ENCODE assay signal across 21 cellular contexts in the genomic region with DNA sequence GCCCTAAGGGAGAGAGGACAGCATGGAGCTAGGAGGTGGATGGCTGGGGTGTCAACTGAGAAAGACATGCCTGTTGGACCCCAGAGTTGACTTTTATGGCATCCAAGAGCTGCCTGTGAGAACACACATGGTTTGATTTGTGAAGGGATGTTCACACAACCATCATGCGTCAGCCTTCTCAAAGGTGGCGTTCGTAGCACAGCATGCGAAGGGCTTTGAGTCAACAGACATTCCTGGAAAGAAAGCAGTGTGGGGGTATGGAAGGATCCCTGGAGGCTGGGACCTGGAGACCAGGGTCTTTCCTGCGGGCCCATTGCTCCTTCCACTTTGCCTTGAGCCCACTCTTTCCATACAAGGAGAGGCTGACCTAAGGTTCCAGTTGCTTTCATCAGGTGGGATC. TPM values are rescaled to one million over a fixed set of nuclear protein-coding genes. Genes with fewer than 3 reads are reported as not detected.
DNase-seq lines count a peak whose midpoint lies in the region; ATAC-seq and TF ChIP-seq lines count a peak whose summit lies in the region.
"Had no signal": no experiment of that assay in that cellular context is flagged by ENCODE, and none has a peak within 500 bp of the region (broad histone marks: within the 10 kb centered on the region; RNA-seq: fewer than 3 reads in every experiment).

No MANE protein-coding gene starts in this region.

- peaks cover 10 to 60% (median 36%) of the 10 kb centered on the region in 7 donors for H3K27me3 ChIP-seq in heart right ventricle

- no peaks in the 10 kb centered on the region for H3K36me3 ChIP-seq in heart right ventricle
- H3K36me3 ChIP-seq: MG63 had no signal

- WGBS in heart right ventricle, 2 donors: 88 to 91% methylated on average over 5 of the region's 5 CpGs

- H3K36me3 Mint-ChIP-seq in activated CD4-positive, alpha-beta T cell treated with anti-CD3 and anti-CD28 coated beads for 36 hours (ENCODE audit: low read depth): no peaks in the 10 kb centered on the region

- no peaks in the 10 kb centered on the region for H3K4me1 ChIP-seq in heart right ventricle

- POLR2A ChIA-PET in activated CD4-positive, alpha-beta T cell treated with anti-CD3 and anti-CD28 coated beads for 36 hours (lab: Charles Lee): no interaction called here

- no peak overlapping the region for H3K27ac ChIP-seq in heart right ventricle
- H3K27ac ChIP-seq: 22Rv1, GM23248, RWPE1 had no signal

- CTCF ChIA-PET in activated CD4-positive, alpha-beta T cell treated with anti-CD3 and anti-CD28 coated beads for 36 hours (lab: Charles Lee): interaction anchor here (1.4 to 2.1 kb wide), 2 partner anchors 166 to 500 kb away, joined by 9 to 10 read pairs; a partner anchor contains a TSS

- DNase-seq in activated CD4-positive, alpha-beta T cell treated with anti-CD3 and anti-CD28 coated beads for 1 hour: peak; percentile 3
- DNase-seq in activated CD4-positive, alpha-beta T cell treated with anti-CD3 and anti-CD28 coated beads for 36 hours: no peak
- DNase-seq in cardiac septum (ENCODE audit: low spot score) (peak; percentile 55), heart right ventricle (no peak), left lobe of liver (ENCODE audit: low spot score) (peak; percentile 18), T-helper 1 cell (no peak), GM19240 (ENCODE audit: insufficient read length, low spot score) (no peak)
- DNase-seq in stimulated activated CD8-positive, alpha-beta memory T cell treated with anti-CD3 and anti-CD28 coated beads, Interleukin-4, amount 100 ng/mL, for 48 hours: peak; percentile 9
- DNase-seq: CD4-positive, CD25-positive, alpha-beta regulatory T cell; COR-L47; GM23248; Kasumi-1; MG63; NCI-H1092; NCI-H1436 treated with DMSO at 0.1 percent for 48 hours; NCI-H2029; NCI-H345; NCI-H524 treated with DMSO at 0.1 percent for 48 hours had no signal

- H3K4me1 Mint-ChIP-seq in activated CD4-positive, alpha-beta T cell treated with anti-CD3 and anti-CD28 coated beads for 36 hours: no peaks in the 10 kb centered on the region
- H3K4me1 Mint-ChIP-seq: CD4-positive, CD25-positive, alpha-beta regulatory T cell had no signal

- no peak overlapping the region for H3K27ac Mint-ChIP-seq in activated CD4-positive, alpha-beta T cell treated with anti-CD3 and anti-CD28 coated beads for 36 hours
- H3K27ac Mint-ChIP-seq: CD4-positive, CD25-positive, alpha-beta regulatory T cell had no signal

- H3K4me3 Mint-ChIP-seq in activated CD4-positive, alpha-beta T cell treated with anti-CD3 and anti-CD28 coated beads for 36 hours: no peak overlapping the region
- H3K4me3 Mint-ChIP-seq: CD4-positive, CD25-positive, alpha-beta regulatory T cell had no signal

- H3K4me3 ChIP-seq in heart right ventricle: no peak overlapping the region
- H3K4me3 ChIP-seq: GM23248, MG63 had no signal

- H3K27me3 Mint-ChIP-seq in activated CD4-positive, alpha-beta T cell treated with anti-CD3 and anti-CD28 coated beads for 36 hours: peaks cover 23% of the 10 kb centered on the region

- ATAC-seq in activated CD4-positive, alpha-beta T cell treated with anti-CD3 and anti-CD28 coated beads for 36 hours: no peak
- ATAC-seq in heart right ventricle (no peak), left lobe of liver (no peak)
- ATAC-seq: HCT116 had no signal

- intact Hi-C loops in activated CD4-positive, alpha-beta T cell treated with anti-CD3 and anti-CD28 coated beads for 36 hours (cut with DNase I, micrococcal nuclease): no loop called here
- intact Hi-C loops in cardiac septum (cut with DNase I) (loop anchor here (5.0 to 10.0 kb wide), 2 partner anchors 72 to 124 kb away; no protein-coding TSS in a partner anchor), heart right ventricle (cut with DNase I) (loop anchor here in 1 of 10 donors (5.0 to 10.0 kb wide), 2 partner anchors 54 to 517 kb away; no protein-coding TSS in a partner anchor)

- no peak for TF ChIP-seq CTCF in heart right ventricle (IDR thresholded peaks at IDR 0.05)

- peaks cover 23% of the 10 kb centered on the region for H3K9me3 Mint-ChIP-seq in activated CD4-positive, alpha-beta T cell treated with anti-CD3 and anti-CD28 coated beads for 36 hours (ENCODE audit: low read depth)

- peaks cover 0 to 33% (median 20%) of the 10 kb centered on the region in 11 donors for H3K9me3 ChIP-seq in heart right ventricle

RNA-seq across cellular contexts. Expression of a gene that starts 6.4 kb away (rescaled TPM):
- total RNA-seq in activated CD4-positive, alpha-beta T cell treated with anti-CD3 and anti-CD28 coated beads for 36 hours: not detected
- total RNA-seq in cardiac septum: not detected
- not detected for total RNA-seq in heart right ventricle
- not detected for polyA plus RNA-seq in heart right ventricle
- total RNA-seq in left lobe of liver: not detected
- total RNA-seq: CD4-positive, CD25-positive, alpha-beta regulatory T cell; GM23248 had no signal
- polyA plus RNA-seq: CD4-positive, CD25-positive, alpha-beta regulatory T cell; GM23248 had no signal

RNA-seq across cellular contexts. Expression of a gene that starts 52.7 kb away (rescaled TPM):
- under 1 TPM in 1 of 2 experiments, not detected in 1; 0.04 TPM for total RNA-seq in activated CD4-positive, alpha-beta T cell treated with anti-CD3 and anti-CD28 coated beads for 36 hours
- total RNA-seq in cardiac septum (6.5 TPM), heart right ventricle (10 to 100 TPM in 5 of 10 donors, 1 to 10 TPM in 3, under 1 TPM in 2; 0.39 to 27.9 (median 8.6) TPM), left lobe of liver (0.05 TPM)
- under 1 TPM; 0.39 to 0.80 TPM for polyA plus RNA-seq in heart right ventricle
- polyA plus RNA-seq: CD4-positive, CD25-positive, alpha-beta regulatory T cell had no signal

Comparison
In these comparisons a context has a peak if more than half of its experiments do, and no peak if none do; other contexts are left out.
1. DNase-seq: peak in activated CD4-positive, alpha-beta T cell treated with anti-CD3 and anti-CD28 coated beads for 1 hour (single experiment), cardiac septum (single experiment), left lobe of liver (single experiment) and stimulated activated CD8-positive, alpha-beta memory T cell treated with anti-CD3 and anti-CD28 coated beads, Interleukin-4, amount 100 ng/mL, for 48 hours (single experiment); none in activated CD4-positive, alpha-beta T cell treated with anti-CD3 and anti-CD28 coated beads for 36 hours (single experiment), heart right ventricle (0 of 2), T-helper 1 cell (0 of 5) and GM19240 (single experiment).